16 cellular contexts compared by ENCODE assay signal in genomic region chr21:24903954-24904635, GRCh38.
DNase-seq lines count a peak whose midpoint lies in the region; ATAC-seq and TF ChIP-seq lines count a peak whose summit lies in the region.
"Had no signal": no experiment of that assay in that cellular context is flagged by ENCODE, and none has a peak within 500 bp of the region (broad histone marks: within the 10 kb centered on the region; RNA-seq: fewer than 3 reads in every experiment).

No MANE protein-coding gene starts in this region.

- H3K36me3 Mint-ChIP-seq in activated CD4-positive, alpha-beta T cell treated with anti-CD3 and anti-CD28 coated beads for 36 hours (ENCODE audit: low read depth), result no peaks in the 10 kb centered on the region
- H3K36me3 Mint-ChIP-seq: WTC11 had no signal

- H3K4me2 ChIP-seq in OCI-LY3 (ENCODE audit: low read length), result peak overlapping the region; percentile 20; the same call in 1 of the 2 replicates

- H3K9me3 Mint-ChIP-seq in activated CD4-positive, alpha-beta T cell treated with anti-CD3 and anti-CD28 coated beads for 36 hours (ENCODE audit: low read depth), result no peaks in the 10 kb centered on the region

- H3K27ac ChIP-seq in OCI-LY3 (ENCODE audit: low read length) (peak overlapping the region; percentile 12; the same call in 1 of the 2 replicates), aorta (ENCODE audit: low read depth in 1 of 2, low read length in 2 of 2) (no peak overlapping the region)
- H3K27ac ChIP-seq: cardiac muscle cell, upper lobe of right lung had no signal

- no peaks in the 10 kb centered on the region for H3K4me1 Mint-ChIP-seq in activated CD4-positive, alpha-beta T cell treated with anti-CD3 and anti-CD28 coated beads for 36 hours

- H3K27me3 ChIP-seq in OCI-LY3 (ENCODE audit: low read depth, low read length) (no peaks in the 10 kb centered on the region), aorta (ENCODE audit: control insufficient read depth in 1 of 2, insufficient read depth in 2 of 2, low read length in 1 of 2) (no peaks in the 10 kb centered on the region)
- H3K27me3 ChIP-seq: cardiac muscle cell, upper lobe of right lung had no signal

- H3K36me3 ChIP-seq in OCI-LY3 (replicated peaks; ENCODE audit: low read depth, low read length) (peaks cover 24% of the 10 kb centered on the region), aorta (ENCODE audit: control insufficient read depth in 1 of 2, insufficient read depth in 2 of 2, low read length in 1 of 2) (no peaks in the 10 kb centered on the region)
- H3K36me3 ChIP-seq: cardiac muscle cell, upper lobe of right lung had no signal

- no peaks in the 10 kb centered on the region for H3K79me2 ChIP-seq in OCI-LY3 (ENCODE audit: low read length)

- no peak overlapping the region for H3K4me3 ChIP-seq in OCI-LY3 (ENCODE audit: low read length)
- no peak overlapping the region for H3K4me3 ChIP-seq in aorta (ENCODE audit: low read length in 2 of 2)
- H3K4me3 ChIP-seq: cardiac muscle cell, upper lobe of right lung had no signal

- intact Hi-C loops in activated CD4-positive, alpha-beta T cell treated with anti-CD3 and anti-CD28 coated beads for 36 hours (cut with DNase I, micrococcal nuclease), result no loop called here
- intact Hi-C loops in aorta (cut with DNase I), result no loop called here

- TF ChIP-seq POLR2A in erythroblast (IDR thresholded peaks at IDR 0.05; ENCODE audit: low read length), result no peak

- no peak overlapping the region for H3K9ac ChIP-seq in OCI-LY3 (ENCODE audit: low read length)

- POLR2A ChIA-PET in activated CD4-positive, alpha-beta T cell treated with anti-CD3 and anti-CD28 coated beads for 36 hours (lab: Charles Lee), result no interaction called here

- no peaks in the 10 kb centered on the region for H4K20me1 ChIP-seq in OCI-LY3 (ENCODE audit: insufficient read depth, low read length)

- H3K27me3 Mint-ChIP-seq in activated CD4-positive, alpha-beta T cell treated with anti-CD3 and anti-CD28 coated beads for 36 hours, result no peaks in the 10 kb centered on the region

- peak overlapping the region; percentile 66 for H2AFZ ChIP-seq in OCI-LY3 (ENCODE audit: low read depth, low read length)

- H3K27ac Mint-ChIP-seq in activated CD4-positive, alpha-beta T cell treated with anti-CD3 and anti-CD28 coated beads for 36 hours, result no peak overlapping the region
- H3K27ac Mint-ChIP-seq: WTC11 had no signal

- WGBS in aorta, 2 donors, result 30 to 43% methylated on average over 2 of the region's 2 CpGs

- TF ChIP-seq CTCF in OCI-LY3 (IDR thresholded peaks at IDR 0.05; ENCODE audit: low read depth, low read length), result no peak

- CTCF ChIA-PET in activated CD4-positive, alpha-beta T cell treated with anti-CD3 and anti-CD28 coated beads for 36 hours (lab: Charles Lee), result no interaction called here

- ATAC-seq in GM18858 (IDR thresholded peaks at IDR 0.05; ENCODE audit: unreplicated experiment) (peak; percentile 52), GM19468 (IDR thresholded peaks at IDR 0.05; ENCODE audit: extremely low read depth, unreplicated experiment) (peak; percentile 51), HG02943 (IDR thresholded peaks at IDR 0.05; ENCODE audit: low read depth, unreplicated experiment) (peak; percentile 75), aorta (ENCODE audit: low FRiP score) (no peak)
- ATAC-seq in activated CD4-positive, alpha-beta T cell treated with anti-CD3 and anti-CD28 coated beads for 36 hours, result no peak
- ATAC-seq: upper lobe of right lung, WTC11 had no signal

- H3K9me3 ChIP-seq in OCI-LY3 (ENCODE audit: insufficient read depth, low read length), result no peaks in the 10 kb centered on the region
- H3K9me3 ChIP-seq in aorta (ENCODE audit: control insufficient read depth, low read length), result no peaks in the 10 kb centered on the region
- H3K9me3 ChIP-seq: upper lobe of right lung had no signal

- H3K4me3 Mint-ChIP-seq in activated CD4-positive, alpha-beta T cell treated with anti-CD3 and anti-CD28 coated beads for 36 hours, result no peak overlapping the region
- H3K4me3 Mint-ChIP-seq: WTC11 had no signal

- peaks cover 26% of the 10 kb centered on the region for H3K4me1 ChIP-seq in OCI-LY3 (ENCODE audit: low read length)
- no peaks in the 10 kb centered on the region for H3K4me1 ChIP-seq in aorta (ENCODE audit: control insufficient read depth in 1 of 2, insufficient read depth in 2 of 2, low read length in 2 of 2)
- H3K4me1 ChIP-seq: upper lobe of right lung had no signal

- DNase-seq in erythroblast (lab: John Stamatoyannopoulos, UW) (no peak), HPDE6-E6E7 (ENCODE audit: extremely low spot score) (no peak), aorta (no peak)
- DNase-seq in activated CD4-positive, alpha-beta T cell treated with anti-CD3 and anti-CD28 coated beads for 36 hours, result no peak
- DNase-seq: activated naive CD4-positive, alpha-beta T cell treated with anti-CD3 and anti-CD28 coated beads, Interleukin-2, amount 50 U/mL, for 16 hours; Calu3; NCI-H2029 treated with DMSO at 0.1 percent for 48 hours; NCI-H526 treated with DMSO at 0.1 percent for 48 hours; occipital lobe; upper lobe of right lung had no signal

Comparison
In these comparisons a context has a peak if more than half of its experiments do, and no peak if none do; other contexts are left out.
1. ATAC-seq: peak in GM18858 (single experiment), GM19468 (single experiment) and HG02943 (single experiment); none in activated CD4-positive, alpha-beta T cell treated with anti-CD3 and anti-CD28 coated beads for 36 hours (single experiment) and aorta (single experiment).